In the genomic region with DNA sequence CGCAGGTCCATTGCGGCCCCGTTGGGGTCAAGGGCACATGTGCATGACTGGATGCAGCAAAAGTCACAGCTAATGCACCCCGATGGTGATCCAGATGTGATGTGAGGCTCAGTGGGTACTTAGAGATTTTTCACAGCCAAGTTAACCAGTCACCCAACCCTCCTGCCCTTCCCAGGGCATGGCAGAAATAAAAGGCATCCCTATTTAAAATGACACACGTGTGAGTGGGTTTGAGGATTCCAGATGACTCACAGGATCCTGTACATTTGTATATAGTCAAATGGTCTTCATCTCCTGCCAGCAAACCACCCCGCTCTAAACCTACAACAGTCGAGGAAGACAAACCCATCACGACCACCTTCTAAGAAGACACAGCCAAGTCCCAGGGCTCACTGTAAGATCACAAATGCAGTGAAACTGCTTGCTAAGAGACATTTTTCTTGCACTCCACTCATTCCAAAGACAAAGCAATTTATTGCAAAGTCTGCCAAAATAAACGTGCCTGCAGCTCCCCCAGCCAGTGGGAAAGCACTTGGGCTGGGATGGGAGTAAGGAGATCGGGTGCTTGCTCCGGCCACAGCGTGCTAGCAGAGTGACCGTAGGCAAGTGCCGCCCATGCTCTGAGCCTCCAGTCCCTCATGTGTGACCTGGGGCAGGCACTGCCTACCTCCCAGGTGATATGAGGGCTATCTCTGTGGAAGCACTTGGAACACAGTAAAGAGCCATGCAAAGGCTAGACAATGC, we compare ENCODE assay signal across 29 cellular contexts.
DNase-seq lines count a peak whose midpoint lies in the region; ATAC-seq, FAIRE-seq and TF ChIP-seq lines count a peak whose summit lies in the region.
"Had no signal": no experiment of that assay in that cellular context is flagged by ENCODE, and none has a peak within 500 bp of the region (broad histone marks: within the 10 kb centered on the region; RNA-seq: fewer than 3 reads in every experiment).

No MANE protein-coding gene starts in this region.

- H3K27ac Mint-ChIP-seq in type B pancreatic cell, result no peak overlapping the region
- no peak overlapping the region for H3K27ac Mint-ChIP-seq in T-helper 17 cell
- no peak overlapping the region for H3K27ac Mint-ChIP-seq in neural progenitor cell
- H3K27ac Mint-ChIP-seq: activated T-cell treated with anti-CD3 and anti-CD28 coated beads, Interleukin-2, amount 50 U/mL, for 24 hours; HFFc6; IgD-negative memory B cell had no signal

- H3K4me3 ChIP-seq in bronchial epithelial cell (ENCODE audit: low read depth, low read length), result no peak overlapping the region
- no peak overlapping the region for H3K4me3 ChIP-seq in neural progenitor cell
- H3K4me3 ChIP-seq: A549, mucosa of descending colon, smooth muscle cell, uterus had no signal

- H3K36me3 Mint-ChIP-seq in type B pancreatic cell (no peaks in the 10 kb centered on the region), T-helper 17 cell (ENCODE audit: low read depth) (peaks cover 5% of the 10 kb centered on the region), neural progenitor cell (no peaks in the 10 kb centered on the region)
- H3K36me3 Mint-ChIP-seq: IgD-negative memory B cell had no signal

- H3K9me3 Mint-ChIP-seq in type B pancreatic cell (no peaks in the 10 kb centered on the region), neural progenitor cell (no peaks in the 10 kb centered on the region)
- H3K9me3 Mint-ChIP-seq: activated T-cell treated with anti-CD3 and anti-CD28 coated beads, Interleukin-2, amount 50 U/mL, for 24 hours; HFFc6 had no signal

- no peak overlapping the region for H3K27ac ChIP-seq in neural progenitor cell
- H3K27ac ChIP-seq: A549, C4-2B, HL-60, neutrophil, uterus had no signal

- peaks cover 5% of the 10 kb centered on the region for H3K27me3 ChIP-seq in bronchial epithelial cell (ENCODE audit: control insufficient read depth, insufficient read depth, low read length)
- peaks cover 9% of the 10 kb centered on the region for H3K27me3 ChIP-seq in neural progenitor cell
- H3K27me3 ChIP-seq: uterus had no signal

- H3K27me3 Mint-ChIP-seq in type B pancreatic cell, result peaks cover 23% of the 10 kb centered on the region
- peaks cover 76% of the 10 kb centered on the region for H3K27me3 Mint-ChIP-seq in T-helper 17 cell
- H3K27me3 Mint-ChIP-seq in neural progenitor cell (ENCODE audit: insufficient read depth, low read depth), result peaks cover 12% of the 10 kb centered on the region

- H3K4me1 Mint-ChIP-seq in type B pancreatic cell (ENCODE audit: unreplicated experiment) (peaks cover 17% of the 10 kb centered on the region), T-helper 17 cell (peaks cover 3% of the 10 kb centered on the region), neural progenitor cell (peaks cover 6% of the 10 kb centered on the region)

- H3F3A ChIP-seq in neural progenitor cell (ENCODE audit: low read depth), result no peaks in the 10 kb centered on the region

- H4K20me1 ChIP-seq in neural progenitor cell (ENCODE audit: low read depth), result no peaks in the 10 kb centered on the region

- ATAC-seq in T-helper 17 cell, result no peak
- ATAC-seq: A549, left ventricle myocardium superior, mucosa of descending colon had no signal

- DNase-seq in activated CD8-positive, alpha-beta memory T cell treated with anti-CD3 and anti-CD28 coated beads, Interleukin-2, amount 50 U/mL, for 48 hours, result peak; percentile 33
- DNase-seq in activated CD8-positive, alpha-beta memory T cell treated with anti-CD3 and anti-CD28 coated beads, Interleukin-2, amount 50 U/mL, for 4 hours, result no peak
- DNase-seq in bronchial epithelial cell (ENCODE audit: low read depth), result peak; percentile 10
- DNase-seq in iris pigment epithelial cell (ENCODE audit: low read depth), result peak; percentile 11
- DNase-seq in type B pancreatic cell (ENCODE audit: extremely low spot score, unreplicated experiment), result peak; percentile 51
- no peak for DNase-seq in T-helper 17 cell
- DNase-seq in neural progenitor cell (ENCODE audit: low spot score), result no peak
- no peak for DNase-seq in NCI-H82 (lab: John Stamatoyannopoulos, UW)
- DNase-seq: activated CD4-positive, alpha-beta T cell treated with anti-CD3 and anti-CD28 coated beads, Interleukin-2, amount 50 U/mL, for 4 hours; activated naive CD4-positive, alpha-beta T cell treated with Interleukin-2 at 50 U/mL for 16 hours; activated T-cell treated with anti-CD3 and anti-CD28 coated beads, Interleukin-2, amount 50 U/mL, for 24 hours; anterior cingulate cortex; effector memory CD4-positive, alpha-beta T cell; GF-D8; HFFc6; left ventricle myocardium superior; mucosa of descending colon; NCI-H748 treated with DMSO at 0.1 percent for 48 hours; SIG-M5; stimulated activated CD4-positive, alpha-beta T cell treated with anti-CD3 and anti-CD28 coated beads, Interleukin-4, amount 100 ng/mL, for 24 hours; T-helper 2 cell; uterus; WERI-Rb-1 had no signal

- H3K4me3 Mint-ChIP-seq in type B pancreatic cell (no peak overlapping the region), T-helper 17 cell (no peak overlapping the region), neural progenitor cell (no peak overlapping the region)
- H3K4me3 Mint-ChIP-seq: activated T-cell treated with anti-CD3 and anti-CD28 coated beads, Interleukin-2, amount 50 U/mL, for 24 hours; HFFc6; IgD-negative memory B cell had no signal

- no peak overlapping the region for H3K4me2 ChIP-seq in neural progenitor cell
- H3K4me2 ChIP-seq: A549, smooth muscle cell had no signal

- H2AFZ ChIP-seq in neural progenitor cell (replicated peaks), result no peak overlapping the region

- no peak overlapping the region for H3K9ac ChIP-seq in neural progenitor cell

- TF ChIP-seq CTCF in bronchial epithelial cell (IDR thresholded peaks at IDR 0.05; ENCODE audit: insufficient read depth, low read length, severe bottlenecking), result no peak
- TF ChIP-seq CTCF in type B pancreatic cell (conservative IDR thresholded peaks at IDR 0.05), result no peak
- no peak for TF ChIP-seq CTCF in neural progenitor cell (IDR thresholded peaks at IDR 0.05)

- FAIRE-seq in bronchial epithelial cell (lab: Jason Lieb, UNC), result peak; percentile 94
- FAIRE-seq: A549 had no signal

- H3K4me1 ChIP-seq in neural progenitor cell, result peaks cover 7% of the 10 kb centered on the region
- H3K4me1 ChIP-seq: A549, uterus had no signal

- H3K36me3 ChIP-seq in bronchial epithelial cell (ENCODE audit: control insufficient read depth, insufficient read depth, low read length) (no peaks in the 10 kb centered on the region), neural progenitor cell (no peaks in the 10 kb centered on the region)
- H3K36me3 ChIP-seq: neutrophil, uterus, WERI-Rb-1 had no signal

- H3K9me3 ChIP-seq in T-helper 17 cell (ENCODE audit: control insufficient read depth, low read length, poor library complexity, severe bottlenecking) (no peaks in the 10 kb centered on the region), neural progenitor cell (ENCODE audit: low read depth) (no peaks in the 10 kb centered on the region)
- H3K9me3 ChIP-seq: A549, mucosa of descending colon, neutrophil, uterus had no signal

- no peaks in the 10 kb centered on the region for H3K79me2 ChIP-seq in neural progenitor cell (ENCODE audit: low read depth)

Comparison
In these comparisons a context has a peak if more than half of its experiments do, and no peak if none do; other contexts are left out.
1. DNase-seq: peak in activated CD8-positive, alpha-beta memory T cell treated with anti-CD3 and anti-CD28 coated beads, Interleukin-2, amount 50 U/mL, for 48 hours (single experiment), bronchial epithelial cell (single experiment), iris pigment epithelial cell (single experiment) and type B pancreatic cell (single experiment); none in activated CD8-positive, alpha-beta memory T cell treated with anti-CD3 and anti-CD28 coated beads, Interleukin-2, amount 50 U/mL, for 4 hours (single experiment), T-helper 17 cell (0 of 3), neural progenitor cell (single experiment) and NCI-H82 (single experiment).